In the genomic region with DNA sequence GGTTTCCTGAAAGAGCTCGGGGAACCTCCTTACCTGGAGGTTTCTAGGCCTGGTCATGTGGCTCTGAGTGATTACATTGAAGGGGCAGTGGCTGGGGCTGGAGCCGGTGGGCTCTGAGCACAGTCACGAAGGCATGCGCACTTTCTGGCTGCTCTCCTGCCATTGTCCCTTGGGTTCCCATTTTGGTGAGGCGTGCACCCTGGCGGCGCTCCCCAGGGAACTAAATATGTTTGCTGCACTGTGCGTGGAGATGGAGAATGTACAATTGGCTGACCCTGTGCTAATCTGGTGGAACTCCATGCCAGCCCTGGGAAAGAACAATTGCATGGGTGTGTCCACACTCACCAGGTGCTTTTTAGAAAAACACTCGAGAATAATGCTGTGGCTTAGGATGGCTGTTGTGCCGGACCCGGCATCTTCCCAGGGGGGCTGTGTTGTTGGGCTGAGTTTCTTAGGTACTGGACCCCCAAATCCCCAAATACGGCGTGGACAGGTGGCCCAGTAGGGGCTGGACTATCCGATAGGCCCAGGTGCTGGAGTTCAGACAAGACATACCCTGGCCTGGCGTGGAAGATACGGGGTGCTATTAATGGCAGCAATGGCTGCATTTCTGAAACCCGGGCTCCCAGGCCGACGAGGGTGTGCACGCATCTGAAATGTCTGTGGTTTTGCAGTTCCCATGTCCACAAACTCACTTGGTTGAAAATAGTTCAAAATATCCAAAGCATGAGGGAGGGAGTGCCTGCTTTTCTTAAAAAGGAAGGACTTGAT, we compare ENCODE assay signal across 1 cellular context.
TF ChIP-seq lines count a peak whose summit lies in the region.

No MANE protein-coding gene starts in this region.

TF ChIP-seq in GM12878, 131 proteins besides CTCF, POLR2A, EP300 and RAD21 (continued from another document):
- TF ChIP-seq CUX1 (IDR thresholded peaks at IDR 0.05; ENCODE audit: insufficient replicate concordance, low read depth, low read length) (no peak), CBFB (IDR thresholded peaks at IDR 0.05; ENCODE audit: low read depth) (no peak), BCL11A (IDR thresholded peaks at IDR 0.05; ENCODE audit: low read depth, low read length) (0 out of 2 replicates have a peak, but pooled peaks have one; percentile 12), YY1 (IDR thresholded peaks at IDR 0.05; ENCODE audit: low read depth, low read length) (peak; percentile 86), RUNX3 (IDR thresholded peaks at IDR 0.05; ENCODE audit: low read length) (peak; percentile 80), MEF2B (IDR thresholded peaks at IDR 0.05; ENCODE audit: partially characterized antibody, poor library complexity, severe bottlenecking) (peak; percentile 13)
- TF ChIP-seq, protein P1, sequence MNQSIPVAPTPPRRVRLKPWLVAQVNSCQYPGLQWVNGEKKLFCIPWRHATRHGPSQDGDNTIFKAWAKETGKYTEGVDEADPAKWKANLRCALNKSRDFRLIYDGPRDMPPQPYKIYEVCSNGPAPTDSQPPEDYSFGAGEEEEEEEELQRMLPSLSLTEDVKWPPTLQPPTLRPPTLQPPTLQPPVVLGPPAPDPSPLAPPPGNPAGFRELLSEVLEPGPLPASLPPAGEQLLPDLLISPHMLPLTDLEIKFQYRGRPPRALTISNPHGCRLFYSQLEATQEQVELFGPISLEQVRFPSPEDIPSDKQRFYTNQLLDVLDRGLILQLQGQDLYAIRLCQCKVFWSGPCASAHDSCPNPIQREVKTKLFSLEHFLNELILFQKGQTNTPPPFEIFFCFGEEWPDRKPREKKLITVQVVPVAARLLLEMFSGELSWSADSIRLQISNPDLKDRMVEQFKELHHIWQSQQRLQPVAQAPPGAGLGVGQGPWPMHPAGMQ (IDR thresholded peaks at IDR 0.05; ENCODE audit: borderline replicate concordance): no peak
